9 cellular contexts compared by ENCODE assay signal in genomic region chr15:93088981-93089854, GRCh38. TPM values are rescaled to one million over a fixed set of nuclear protein-coding genes. Genes with fewer than 3 reads are reported as not detected.
DNase-seq lines count a peak whose midpoint lies in the region; ATAC-seq and TF ChIP-seq lines count a peak whose summit lies in the region.
"Had no signal": no experiment of that assay in that cellular context is flagged by ENCODE, and none has a peak within 500 bp of the region (broad histone marks: within the 10 kb centered on the region; RNA-seq: fewer than 3 reads in every experiment).

A gene with protein sequence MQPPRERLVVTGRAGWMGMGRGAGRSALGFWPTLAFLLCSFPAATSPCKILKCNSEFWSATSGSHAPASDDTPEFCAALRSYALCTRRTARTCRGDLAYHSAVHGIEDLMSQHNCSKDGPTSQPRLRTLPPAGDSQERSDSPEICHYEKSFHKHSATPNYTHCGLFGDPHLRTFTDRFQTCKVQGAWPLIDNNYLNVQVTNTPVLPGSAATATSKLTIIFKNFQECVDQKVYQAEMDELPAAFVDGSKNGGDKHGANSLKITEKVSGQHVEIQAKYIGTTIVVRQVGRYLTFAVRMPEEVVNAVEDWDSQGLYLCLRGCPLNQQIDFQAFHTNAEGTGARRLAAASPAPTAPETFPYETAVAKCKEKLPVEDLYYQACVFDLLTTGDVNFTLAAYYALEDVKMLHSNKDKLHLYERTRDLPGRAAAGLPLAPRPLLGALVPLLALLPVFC (minus strand): TSS chr15:93089211. CDS start chr15:93088932, 279 bp downstream.

- intact Hi-C loops in colonic mucosa (cut with DNase I) = loop anchor here (5.0 kb wide), 1 partner anchor 1033 kb away; no protein-coding TSS in a partner anchor
- intact Hi-C loops in transverse colon (cut with DNase I; ENCODE audit: low total_unique reads) = loop anchor here (2.0 to 5.0 kb wide), 2 partner anchors 888 to 1030 kb away; no protein-coding TSS in a partner anchor

- DNase-seq in NCI-H146 treated with DMSO at 0.1 percent for 48 hours (lab: John Stamatoyannopoulos, UW; ENCODE audit: unreplicated experiment) (peak; percentile 39), colonic mucosa (no peak), mesenteric fat pad (ENCODE audit: low spot score) (no peak), transverse colon (no peak), globus pallidus (ENCODE audit: low spot score) (no peak)
- DNase-seq in activated CD4-positive, alpha-beta T cell treated with anti-CD3 and anti-CD28 coated beads for 4 hours = no peak

- H3K27ac ChIP-seq in colonic mucosa (peak within 1 kb of the TSS; percentile 22), transverse colon (peak within 1 kb of the TSS; percentile 66 to 88 (median 84))

- peak; percentile 32 for ATAC-seq in GM18502 (IDR thresholded peaks at IDR 0.05; ENCODE audit: poor library complexity, unreplicated experiment)
- ATAC-seq in HG03280 (IDR thresholded peaks at IDR 0.05; ENCODE audit: unreplicated experiment) = no peak

- H3K27me3 ChIP-seq in colonic mucosa = peaks cover 43% of the 10 kb centered on the region
- peaks cover 77% of the 10 kb centered on the region for H3K27me3 ChIP-seq in transverse colon

- TF ChIP-seq CTCF in colonic mucosa (IDR thresholded peaks at IDR 0.05) (no peak), transverse colon (IDR thresholded peaks at IDR 0.05) (no peak)

- no peak for TF ChIP-seq POLR2A in transverse colon (IDR thresholded peaks at IDR 0.05)

- in situ Hi-C loops in transverse colon (cut with MboI; ENCODE audit: low pct_ligation_motif_present in 1 of 4, low pct_unique_long_range_greater_than_20kb in 1 of 4, low sequenced_read_pairs in 3 of 4) = loop anchor here in 3 of 4 donors (25.0 kb wide), 1 partner anchor 898 kb away; no protein-coding TSS in a partner anchor

- H3K9me3 ChIP-seq in colonic mucosa (no peaks in the 10 kb centered on the region), transverse colon (no peaks in the 10 kb centered on the region)

- H3K4me1 ChIP-seq in colonic mucosa (peaks cover 8% of the 10 kb centered on the region), transverse colon (peaks cover 4 to 35% (median 10%) of the 10 kb centered on the region in 4 donors)

- 1% methylated on average over 27 of the region's 101 CpGs; no CpG with 5 or more reads in 1 of the 2 donors for WGBS in transverse colon (ENCODE audit: low coverage in 1 of 2), 2 donors

- H3K36me3 ChIP-seq in colonic mucosa = no peaks in the 10 kb centered on the region
- no peaks in the 10 kb centered on the region for H3K36me3 ChIP-seq in transverse colon

- peak within 1 kb of the TSS in 1 of 2 donors; percentile 28 for H3K9ac ChIP-seq in colonic mucosa (ENCODE audit: low read depth in 2 of 2, low read length in 2 of 2)

- no peak for TF ChIP-seq EP300 in transverse colon (IDR thresholded peaks at IDR 0.05; ENCODE audit: low read depth)

- H3K4me3 ChIP-seq in colonic mucosa = peak within 1 kb of the TSS; percentile 48
- peak within 1 kb of the TSS; percentile 34 to 60 (median 52) for H3K4me3 ChIP-seq in transverse colon
- H3K4me3 ChIP-seq: K562 had no signal

RNA-seq across cellular contexts. Expression of the gene that starts here (rescaled TPM):
- 10 to 100 TPM in 1 of 2 donors, 1 to 10 TPM in 1; 4.2 to 12.4 TPM for total RNA-seq in colonic mucosa
- total RNA-seq in mesenteric fat pad = 16.5 TPM
- total RNA-seq in transverse colon = 10 to 100 TPM in 2 of 4 donors, 1 to 10 TPM in 2; 8.6 to 53.3 (median 20.6) TPM
